ENCODE assay signal across 11 cellular contexts in the genomic region with DNA sequence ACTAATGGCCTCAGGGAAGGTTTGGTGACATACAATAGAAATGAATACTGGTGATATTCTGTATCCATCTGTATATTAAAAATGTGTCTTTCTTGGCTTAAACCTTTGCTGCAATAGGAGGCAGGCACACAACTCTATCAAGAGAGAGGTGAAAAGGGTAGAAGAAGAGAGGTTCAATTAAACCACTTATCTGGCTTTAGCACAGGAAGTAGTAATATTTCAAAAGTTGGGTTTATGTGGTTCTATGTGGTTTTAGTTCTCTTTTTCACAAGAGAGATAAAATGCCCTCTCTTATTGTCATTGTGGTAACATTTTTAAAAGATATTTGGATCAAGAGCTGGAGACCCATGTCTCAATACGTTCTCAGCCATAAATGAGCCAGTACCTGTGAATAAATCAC.
DNase-seq lines count a peak whose midpoint lies in the region; ATAC-seq and TF ChIP-seq lines count a peak whose summit lies in the region.
"Had no signal": no experiment of that assay in that cellular context is flagged by ENCODE, and none has a peak within 500 bp of the region (broad histone marks: within the 10 kb centered on the region; RNA-seq: fewer than 3 reads in every experiment).

No MANE protein-coding gene starts in this region.

- H3K4me3 ChIP-seq in DND-41 (ENCODE audit: low read depth in 1 of 2, low read length in 2 of 2) (no peak overlapping the region), GM23338 (no peak overlapping the region), endodermal cell (ENCODE audit: low read length) (no peak overlapping the region)

- WGBS in endodermal cell (ENCODE audit: insufficient coverage in 1 of 2, insufficient read length in 1 of 2), 2 experiments: 82 to 88% methylated on average over 1 of the region's 1 CpG

- H3K9me3 ChIP-seq in DND-41 (ENCODE audit: insufficient read depth, low read length, severe bottlenecking) (peaks cover 11% of the 10 kb centered on the region), endodermal cell (ENCODE audit: control insufficient read depth, low read length) (peaks cover 30% of the 10 kb centered on the region)

- H3K9me3 Mint-ChIP-seq in GM23338: peaks cover 30% of the 10 kb centered on the region
- peaks cover 44% of the 10 kb centered on the region for H3K9me3 Mint-ChIP-seq in endodermal cell

- DNase-seq in DND-41 (no peak), GM23338 (ENCODE audit: low spot score) (no peak), NOMO-1 treated with dmso at 0.1 percent for 144 hours (lab: John Stamatoyannopoulos, UW; ENCODE audit: unreplicated experiment) (peak; percentile 60), endodermal cell (no peak), GM13977 (ENCODE audit: low spot score) (no peak), anterior cingulate cortex (lab: John Stamatoyannopoulos, UW) (no peak), NCI-H2196 treated with DMSO at 0.1 percent for 48 hours (lab: John Stamatoyannopoulos, UW; ENCODE audit: unreplicated experiment) (no peak), NCI-H2029 treated with DMSO at 0.1 percent for 48 hours (lab: John Stamatoyannopoulos, UW) (no peak)
- DNase-seq: NCI-H1694; stimulated activated CD4-positive, alpha-beta T cell treated with anti-CD3 and anti-CD28 coated beads, Interleukin-2, amount 100 ng/mL, for 48 hours; substantia nigra had no signal

- H3K27me3 Mint-ChIP-seq in GM23338 (ENCODE audit: insufficient read depth, low read depth, poor library complexity) (peaks cover 2% of the 10 kb centered on the region), endodermal cell (ENCODE audit: insufficient read depth) (no peaks in the 10 kb centered on the region)

- TF ChIP-seq CTCF in DND-41 (IDR thresholded peaks at IDR 0.05; ENCODE audit: borderline replicate concordance, extremely low read depth, low read length, poor library complexity, severe bottlenecking) (no peak), GM23338 (conservative IDR thresholded peaks at IDR 0.05; ENCODE audit: low read depth in 2 of 2) (no peak), endodermal cell (conservative IDR thresholded peaks at IDR 0.05) (no peak), GM13977 (IDR thresholded peaks at IDR 0.05; ENCODE audit: extremely low read depth, insufficient read depth, missing control alignments) (no peak)

- H3K4me1 ChIP-seq in DND-41 (ENCODE audit: insufficient read depth, low read length) (no peaks in the 10 kb centered on the region), GM23338 (ENCODE audit: insufficient read depth) (peaks cover 15% of the 10 kb centered on the region), endodermal cell (ENCODE audit: control insufficient read depth, insufficient read depth, low read length) (no peaks in the 10 kb centered on the region)

- peak; percentile 35; the same call in 1 of the 3 replicates for ATAC-seq in DND-41 (ENCODE audit: insufficient read depth, low read depth)
- ATAC-seq in GM23338: no peak

- H3K36me3 ChIP-seq in DND-41 (ENCODE audit: insufficient read depth, low read length): no peaks in the 10 kb centered on the region
- peaks cover 10% of the 10 kb centered on the region; the same call in 1 of the 2 replicates for H3K36me3 ChIP-seq in GM23338 (ENCODE audit: insufficient read depth)
- H3K36me3 ChIP-seq in endodermal cell (ENCODE audit: control insufficient read depth, insufficient read depth, low read length): no peaks in the 10 kb centered on the region

- peaks cover 16% of the 10 kb centered on the region for H3K4me1 Mint-ChIP-seq in GM23338
- H3K4me1 Mint-ChIP-seq in endodermal cell: peaks cover 11% of the 10 kb centered on the region

- no peak overlapping the region for H3K4me2 ChIP-seq in DND-41 (ENCODE audit: insufficient read depth, low read length)
- 0 out of 2 replicates have a peak overlapping the region, but pooled peaks have one; percentile 15 for H3K4me2 ChIP-seq in GM23338

- H3K4me3 Mint-ChIP-seq in GM23338 (no peak overlapping the region), endodermal cell (no peak overlapping the region)

- H2AFZ ChIP-seq in DND-41 (ENCODE audit: low read depth, low read length): no peak overlapping the region
- no peak overlapping the region for H2AFZ ChIP-seq in GM23338

- H3K79me2 ChIP-seq in DND-41 (ENCODE audit: insufficient read depth, low read length) (no peaks in the 10 kb centered on the region), GM23338 (replicated peaks; ENCODE audit: insufficient read depth) (no peaks in the 10 kb centered on the region)

- H4K20me1 ChIP-seq in DND-41 (ENCODE audit: insufficient read depth, low read length): no peaks in the 10 kb centered on the region
- H4K20me1 ChIP-seq in GM23338 (replicated peaks; ENCODE audit: insufficient read depth): no peaks in the 10 kb centered on the region

- H3K27me3 ChIP-seq in DND-41 (ENCODE audit: insufficient read depth, low read length, poor library complexity) (no peaks in the 10 kb centered on the region), GM23338 (ENCODE audit: insufficient read depth) (no peaks in the 10 kb centered on the region), endodermal cell (ENCODE audit: control insufficient read depth, insufficient read depth, low read length, poor library complexity, severe bottlenecking) (no peaks in the 10 kb centered on the region)

- H3F3A ChIP-seq in GM23338 (replicated peaks; ENCODE audit: low read depth): no peaks in the 10 kb centered on the region

- in situ Hi-C loops in GM13977 (cut with MboI; ENCODE audit: low pct_unique_long_range_greater_than_20kb, low sequenced_read_pairs, unreplicated experiment): no loop called here

- no peak overlapping the region for H3K9ac ChIP-seq in DND-41 (ENCODE audit: low read depth, low read length)
- H3K9ac ChIP-seq in endodermal cell (ENCODE audit: extremely low read depth, low read length, poor library complexity, severe bottlenecking): no peak overlapping the region

- peaks cover 17% of the 10 kb centered on the region for H3K36me3 Mint-ChIP-seq in GM23338 (ENCODE audit: low read depth)
- peaks cover 2% of the 10 kb centered on the region for H3K36me3 Mint-ChIP-seq in endodermal cell (ENCODE audit: low read depth)

- no peak overlapping the region for H3K27ac Mint-ChIP-seq in GM23338
- H3K27ac Mint-ChIP-seq in endodermal cell: peak overlapping the region; percentile 15

- peaks cover 3% of the 10 kb centered on the region; the same call in 1 of the 2 replicates for H3K9me2 ChIP-seq in GM23338 (ENCODE audit: insufficient read depth)

- H3K27ac ChIP-seq in DND-41 (ENCODE audit: low read length) (no peak overlapping the region), GM23338 (ENCODE audit: low read depth) (no peak overlapping the region), endodermal cell (ENCODE audit: low read depth, low read length) (no peak overlapping the region)

TF ChIP-seq in GM23338, 12 proteins besides CTCF, POLR2A, EP300 and RAD21 (continues in another document):
- no peak for TF ChIP-seq NANOG (IDR thresholded peaks at IDR 0.05; ENCODE audit: borderline replicate concordance)
- TF ChIP-seq, protein P1, sequence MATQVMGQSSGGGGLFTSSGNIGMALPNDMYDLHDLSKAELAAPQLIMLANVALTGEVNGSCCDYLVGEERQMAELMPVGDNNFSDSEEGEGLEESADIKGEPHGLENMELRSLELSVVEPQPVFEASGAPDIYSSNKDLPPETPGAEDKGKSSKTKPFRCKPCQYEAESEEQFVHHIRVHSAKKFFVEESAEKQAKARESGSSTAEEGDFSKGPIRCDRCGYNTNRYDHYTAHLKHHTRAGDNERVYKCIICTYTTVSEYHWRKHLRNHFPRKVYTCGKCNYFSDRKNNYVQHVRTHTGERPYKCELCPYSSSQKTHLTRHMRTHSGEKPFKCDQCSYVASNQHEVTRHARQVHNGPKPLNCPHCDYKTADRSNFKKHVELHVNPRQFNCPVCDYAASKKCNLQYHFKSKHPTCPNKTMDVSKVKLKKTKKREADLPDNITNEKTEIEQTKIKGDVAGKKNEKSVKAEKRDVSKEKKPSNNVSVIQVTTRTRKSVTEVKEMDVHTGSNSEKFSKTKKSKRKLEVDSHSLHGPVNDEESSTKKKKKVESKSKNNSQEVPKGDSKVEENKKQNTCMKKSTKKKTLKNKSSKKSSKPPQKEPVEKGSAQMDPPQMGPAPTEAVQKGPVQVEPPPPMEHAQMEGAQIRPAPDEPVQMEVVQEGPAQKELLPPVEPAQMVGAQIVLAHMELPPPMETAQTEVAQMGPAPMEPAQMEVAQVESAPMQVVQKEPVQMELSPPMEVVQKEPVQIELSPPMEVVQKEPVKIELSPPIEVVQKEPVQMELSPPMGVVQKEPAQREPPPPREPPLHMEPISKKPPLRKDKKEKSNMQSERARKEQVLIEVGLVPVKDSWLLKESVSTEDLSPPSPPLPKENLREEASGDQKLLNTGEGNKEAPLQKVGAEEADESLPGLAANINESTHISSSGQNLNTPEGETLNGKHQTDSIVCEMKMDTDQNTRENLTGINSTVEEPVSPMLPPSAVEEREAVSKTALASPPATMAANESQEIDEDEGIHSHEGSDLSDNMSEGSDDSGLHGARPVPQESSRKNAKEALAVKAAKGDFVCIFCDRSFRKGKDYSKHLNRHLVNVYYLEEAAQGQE (IDR thresholded peaks at IDR 0.05; ENCODE audit: unreplicated experiment): no peak
- TF ChIP-seq STAT1 (IDR thresholded peaks at IDR 0.05; ENCODE audit: unreplicated experiment): no peak
- no peak for TF ChIP-seq CREB1 (CRISPR knock-in tag; IDR thresholded peaks at IDR 0.05; ENCODE audit: low read depth)
- no peak for TF ChIP-seq JUNB (IDR thresholded peaks at IDR 0.05; ENCODE audit: unreplicated experiment)
- no peak for TF ChIP-seq EZH2 (IDR thresholded peaks at IDR 0.05; ENCODE audit: low read depth, unreplicated experiment)
- no peak for TF ChIP-seq ZNF331 (CRISPR knock-in tag; IDR thresholded peaks at IDR 0.05; ENCODE audit: low read depth)
- TF ChIP-seq POLR2AphosphoS5 (IDR thresholded peaks at IDR 0.05; ENCODE audit: low read depth): no peak
- TF ChIP-seq EZH2phosphoT487 (IDR thresholded peaks at IDR 0.05; ENCODE audit: unreplicated experiment): no peak
- TF ChIP-seq, protein P2, sequence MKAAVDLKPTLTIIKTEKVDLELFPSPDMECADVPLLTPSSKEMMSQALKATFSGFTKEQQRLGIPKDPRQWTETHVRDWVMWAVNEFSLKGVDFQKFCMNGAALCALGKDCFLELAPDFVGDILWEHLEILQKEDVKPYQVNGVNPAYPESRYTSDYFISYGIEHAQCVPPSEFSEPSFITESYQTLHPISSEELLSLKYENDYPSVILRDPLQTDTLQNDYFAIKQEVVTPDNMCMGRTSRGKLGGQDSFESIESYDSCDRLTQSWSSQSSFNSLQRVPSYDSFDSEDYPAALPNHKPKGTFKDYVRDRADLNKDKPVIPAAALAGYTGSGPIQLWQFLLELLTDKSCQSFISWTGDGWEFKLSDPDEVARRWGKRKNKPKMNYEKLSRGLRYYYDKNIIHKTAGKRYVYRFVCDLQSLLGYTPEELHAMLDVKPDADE (IDR thresholded peaks at IDR 0.05): no peak
- no peak for TF ChIP-seq ZNF114 (CRISPR knock-in tag; IDR thresholded peaks at IDR 0.05)
